8 cellular contexts compared by ENCODE assay signal in genomic region chr13:99356216-99357089, GRCh38. TPM values are rescaled to one million over a fixed set of nuclear protein-coding genes. Genes with fewer than 3 reads are reported as not detected.
A peak's percentile ranks its signal among the peaks of the same experiment; 100 is the strongest.
DNase-seq lines count a peak whose midpoint lies in the region; ATAC-seq and TF ChIP-seq lines count a peak whose summit lies in the region.

No MANE protein-coding gene starts in this region.

- peaks cover 100% of the 10 kb centered on the region for H3K4me1 ChIP-seq in CD4-positive, CD25-positive, alpha-beta regulatory T cell (ENCODE audit: control insufficient read depth, insufficient read depth, low read length, poor library complexity, severe bottlenecking)
- H3K4me1 ChIP-seq in sigmoid colon: no peaks in the 10 kb centered on the region

- TF ChIP-seq POLR2A in sigmoid colon (IDR thresholded peaks at IDR 0.05): no peak

- H3K4me3 Mint-ChIP-seq in CD4-positive, CD25-positive, alpha-beta regulatory T cell: peak overlapping the region; percentile 32 to 76 (median 75)
- peak overlapping the region; percentile 39 for H3K4me3 Mint-ChIP-seq in activated CD8-positive, alpha-beta T cell treated with anti-CD3 and anti-CD28 coated beads, Interleukin-2, amount 10 ng/mL, durations not matched to agents 7 days and 5 days

- WGBS in sigmoid colon, 2 donors: 32 to 75% methylated on average over 10 of the region's 10 CpGs

- ATAC-seq in CD4-positive, CD25-positive, alpha-beta regulatory T cell (ENCODE audit: low read depth in 2 of 2): peak; percentile 56 to 59
- ATAC-seq in GM19463 (IDR thresholded peaks at IDR 0.05; ENCODE audit: unreplicated experiment): peak; percentile 52
- peak; percentile 65 for ATAC-seq in HG03521 (IDR thresholded peaks at IDR 0.05; ENCODE audit: unreplicated experiment)
- peak; percentile 81 for ATAC-seq in activated CD8-positive, alpha-beta T cell treated with anti-CD3 and anti-CD28 coated beads, Interleukin-2, amount 10 ng/mL, durations not matched to agents 7 days and 5 days

- intact Hi-C loops in sigmoid colon (cut with DNase I): no loop called here

- H3K9me3 ChIP-seq in CD4-positive, CD25-positive, alpha-beta regulatory T cell (ENCODE audit: control insufficient read depth in 2 of 2, low read length in 2 of 2): no peaks in the 10 kb centered on the region
- H3K9me3 ChIP-seq in sigmoid colon: no peaks in the 10 kb centered on the region

- H3K9me3 Mint-ChIP-seq in CD4-positive, CD25-positive, alpha-beta regulatory T cell: no peaks in the 10 kb centered on the region
- H3K9me3 Mint-ChIP-seq in activated CD8-positive, alpha-beta T cell treated with anti-CD3 and anti-CD28 coated beads, Interleukin-2, amount 10 ng/mL, durations not matched to agents 7 days and 5 days (ENCODE audit: insufficient read depth): no peaks in the 10 kb centered on the region

- no peak for TF ChIP-seq EP300 in sigmoid colon (IDR thresholded peaks at IDR 0.05)

- POLR2A ChIA-PET in activated CD8-positive, alpha-beta T cell treated with anti-CD3 and anti-CD28 coated beads, Interleukin-2, amount 10 ng/mL, durations not matched to agents 7 days and 5 days (lab: Charles Lee): interaction anchor here (0.5 to 2.6 kb wide), 19 partner anchors 11 to 144 kb away, joined by 3 to 14 read pairs (median 3); partner anchors contain the start of gene GPR183

- H3K27ac ChIP-seq in CD4-positive, CD25-positive, alpha-beta regulatory T cell (ENCODE audit: insufficient read depth, low read length, poor library complexity, severe bottlenecking): peak overlapping the region; percentile 97
- peak overlapping the region; percentile 16 to 68 (median 61) for H3K27ac ChIP-seq in sigmoid colon

- H3K4me1 Mint-ChIP-seq in CD4-positive, CD25-positive, alpha-beta regulatory T cell: peaks cover 43 to 99% (median 86%) of the 10 kb centered on the region in 4 donors
- H3K4me1 Mint-ChIP-seq in activated CD8-positive, alpha-beta T cell treated with anti-CD3 and anti-CD28 coated beads, Interleukin-2, amount 10 ng/mL, durations not matched to agents 7 days and 5 days (ENCODE audit: low read depth): peaks cover 96% of the 10 kb centered on the region

- peaks cover 29% of the 10 kb centered on the region for H3K36me3 Mint-ChIP-seq in CD4-positive, CD25-positive, alpha-beta regulatory T cell
- peaks cover 82% of the 10 kb centered on the region for H3K36me3 Mint-ChIP-seq in activated CD8-positive, alpha-beta T cell treated with anti-CD3 and anti-CD28 coated beads, Interleukin-2, amount 10 ng/mL, durations not matched to agents 7 days and 5 days (ENCODE audit: low read depth)

- CTCF ChIA-PET in activated CD8-positive, alpha-beta T cell treated with anti-CD3 and anti-CD28 coated beads, Interleukin-2, amount 10 ng/mL, durations not matched to agents 7 days and 5 days (lab: Charles Lee): interaction anchor here (0.8 to 7.3 kb wide), 13 partner anchors 11 to 180 kb away, joined by 3 to 73 read pairs (median 6); no protein-coding TSS in a partner anchor

- no peak for TF ChIP-seq CTCF in sigmoid colon (IDR thresholded peaks at IDR 0.05)

- H3K27me3 ChIP-seq in CD4-positive, CD25-positive, alpha-beta regulatory T cell (ENCODE audit: control insufficient read depth, insufficient read depth, low read length): no peaks in the 10 kb centered on the region
- H3K27me3 ChIP-seq in sigmoid colon: no peaks in the 10 kb centered on the region

- H3K36me3 ChIP-seq in CD4-positive, CD25-positive, alpha-beta regulatory T cell (ENCODE audit: control insufficient read depth, insufficient read depth, low read length): peaks cover 3% of the 10 kb centered on the region
- H3K36me3 ChIP-seq in sigmoid colon: peaks cover 0 to 26% (median 3%) of the 10 kb centered on the region in 4 donors

- H3K27ac Mint-ChIP-seq in CD4-positive, CD25-positive, alpha-beta regulatory T cell: peak overlapping the region; percentile 98 to 100 (median 99)
- H3K27ac Mint-ChIP-seq in activated CD8-positive, alpha-beta T cell treated with anti-CD3 and anti-CD28 coated beads, Interleukin-2, amount 10 ng/mL, durations not matched to agents 7 days and 5 days: peak overlapping the region; percentile 89

- peak overlapping the region; percentile 56 for H3K4me3 ChIP-seq in CD4-positive, CD25-positive, alpha-beta regulatory T cell (ENCODE audit: low read depth, low read length)
- H3K4me3 ChIP-seq in sigmoid colon: peak overlapping the region in 2 of 4 donors; percentile 11 to 19

- peak; percentile 63 to 92 (median 89) for DNase-seq in CD4-positive, CD25-positive, alpha-beta regulatory T cell
- DNase-seq in activated CD8-positive, alpha-beta T cell treated with anti-CD3 and anti-CD28 coated beads, Interleukin-2, amount 10 ng/mL, durations not matched to agents 7 days and 5 days: peak; percentile 86
- DNase-seq in germinal center (ENCODE audit: low spot score) (peak; percentile 50), sigmoid colon (no peak), NCI-H2029 (lab: John Stamatoyannopoulos, UW) (no peak), GOT3 (lab: John Stamatoyannopoulos, UW) (no peak)

- no peaks in the 10 kb centered on the region for H3K27me3 Mint-ChIP-seq in CD4-positive, CD25-positive, alpha-beta regulatory T cell
- no peaks in the 10 kb centered on the region for H3K27me3 Mint-ChIP-seq in activated CD8-positive, alpha-beta T cell treated with anti-CD3 and anti-CD28 coated beads, Interleukin-2, amount 10 ng/mL, durations not matched to agents 7 days and 5 days (ENCODE audit: low read depth)

RNA-seq across cellular contexts. Expression of gene GPR183, which starts 49.3 kb away (rescaled TPM):
- total RNA-seq in CD4-positive, CD25-positive, alpha-beta regulatory T cell: 206 TPM
- polyA plus RNA-seq in CD4-positive, CD25-positive, alpha-beta regulatory T cell: 100 to 1,000 TPM; 262 to 418 (median 324) TPM
- total RNA-seq in activated CD8-positive, alpha-beta T cell treated with anti-CD3 and anti-CD28 coated beads, Interleukin-2, amount 10 ng/mL, durations not matched to agents 7 days and 5 days: 1 to 10 TPM; 5.0 to 5.2 TPM
- 10 to 100 TPM; 30.9 to 36.4 (median 33.2) TPM for total RNA-seq in sigmoid colon
- 10 to 100 TPM in 2 of 3 donors, 1 to 10 TPM in 1; 4.8 to 20.2 (median 10.4) TPM for polyA plus RNA-seq in sigmoid colon

Comparison
In these comparisons a context has a peak if more than half of its experiments do, and no peak if none do; other contexts are left out.
1. DNase-seq: peak in CD4-positive, CD25-positive, alpha-beta regulatory T cell (3 of 3), activated CD8-positive, alpha-beta T cell treated with anti-CD3 and anti-CD28 coated beads, Interleukin-2, amount 10 ng/mL, durations not matched to agents 7 days and 5 days (single experiment) and germinal center (single experiment); none in sigmoid colon (single experiment), NCI-H2029 (single experiment) and GOT3 (single experiment).
2. RNA of gene GPR183, which starts 49.3 kb away (total RNA-seq): 206 TPM in CD4-positive, CD25-positive, alpha-beta regulatory T cell (single experiment) and 30.9 to 36.4 TPM in sigmoid colon; 5.0 to 5.2 TPM in activated CD8-positive, alpha-beta T cell treated with anti-CD3 and anti-CD28 coated beads, Interleukin-2, amount 10 ng/mL, durations not matched to agents 7 days and 5 days; every median in the first group is over 4 times any median in the second.
3. Peak in every context shown above with its lines, with median percentiles within 50 percentile points of each other: ATAC-seq.